Comparison of ENCODE assay signal across 1 cellular context in the genomic region with DNA sequence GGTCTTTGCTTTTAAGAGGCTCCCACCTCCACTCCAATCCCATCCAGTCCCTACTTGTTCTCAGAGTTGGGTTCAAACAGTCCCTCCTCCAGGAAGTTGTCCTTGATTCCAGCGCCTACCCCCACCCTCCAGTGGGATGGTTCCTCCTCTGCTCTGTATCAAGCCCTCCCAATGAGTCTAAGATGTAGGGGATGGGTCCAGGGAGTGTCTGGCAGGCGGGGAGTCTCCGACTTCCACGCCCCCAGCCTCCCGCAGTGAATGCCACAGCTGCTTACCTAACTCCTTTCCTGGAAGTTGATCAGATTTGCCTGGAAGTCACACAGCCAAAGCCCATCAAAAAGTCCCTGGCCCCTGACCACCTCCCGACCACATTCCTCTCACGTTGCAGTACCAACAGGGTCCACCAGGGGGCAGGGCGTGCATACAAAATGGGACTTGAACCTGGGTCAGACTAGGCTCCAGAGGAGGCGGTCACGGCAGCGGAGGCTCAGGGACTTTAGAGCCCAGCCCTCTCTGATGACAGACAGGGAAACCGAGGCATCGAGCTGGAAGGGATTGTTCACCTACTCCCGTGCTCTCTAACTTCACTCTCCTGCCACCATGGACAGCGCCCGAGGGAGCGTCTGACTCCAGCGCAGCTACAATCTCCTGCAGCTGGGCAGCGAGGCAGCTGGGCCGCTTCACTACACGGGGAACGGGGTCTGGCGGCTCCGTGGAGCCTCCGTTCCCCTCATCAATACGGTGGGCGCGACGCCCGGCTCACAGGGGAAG.
TF ChIP-seq lines count a peak whose summit lies in the region.

No MANE protein-coding gene starts in this region.

TF ChIP-seq in HepG2, 621 proteins besides CTCF, POLR2A, EP300 and RAD21 (continued from another document and continues in another):
- 0 out of 2 replicates have a peak, but pooled peaks have one; percentile 40 for TF ChIP-seq CBX5 (CRISPR knock-in tag; IDR thresholded peaks at IDR 0.05; ENCODE audit: borderline replicate concordance)
- TF ChIP-seq, protein P1, sequence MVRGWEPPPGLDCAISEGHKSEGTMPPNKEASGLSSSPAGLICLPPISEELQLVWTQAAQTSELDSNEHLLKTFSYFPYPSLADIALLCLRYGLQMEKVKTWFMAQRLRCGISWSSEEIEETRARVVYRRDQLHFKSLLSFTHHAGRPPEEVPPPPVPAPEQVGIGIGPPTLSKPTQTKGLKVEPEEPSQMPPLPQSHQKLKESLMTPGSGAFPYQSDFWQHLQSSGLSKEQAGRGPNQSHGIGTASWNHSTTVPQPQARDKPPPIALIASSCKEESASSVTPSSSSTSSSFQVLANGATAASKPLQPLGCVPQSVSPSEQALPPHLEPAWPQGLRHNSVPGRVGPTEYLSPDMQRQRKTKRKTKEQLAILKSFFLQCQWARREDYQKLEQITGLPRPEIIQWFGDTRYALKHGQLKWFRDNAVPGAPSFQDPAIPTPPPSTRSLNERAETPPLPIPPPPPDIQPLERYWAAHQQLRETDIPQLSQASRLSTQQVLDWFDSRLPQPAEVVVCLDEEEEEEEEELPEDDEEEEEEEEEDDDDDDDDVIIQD (CRISPR knock-in tag; IDR thresholded peaks at IDR 0.05; ENCODE audit: low read depth), result no peak
- TF ChIP-seq, protein P2, sequence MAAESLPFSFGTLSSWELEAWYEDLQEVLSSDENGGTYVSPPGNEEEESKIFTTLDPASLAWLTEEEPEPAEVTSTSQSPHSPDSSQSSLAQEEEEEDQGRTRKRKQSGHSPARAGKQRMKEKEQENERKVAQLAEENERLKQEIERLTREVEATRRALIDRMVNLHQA (CRISPR knock-in tag; IDR thresholded peaks at IDR 0.05), result no peak
- TF ChIP-seq ZNF577 (CRISPR knock-in tag; IDR thresholded peaks at IDR 0.05; ENCODE audit: borderline replicate concordance, low read depth), result no peak
- no peak for TF ChIP-seq SOX13 (IDR thresholded peaks at IDR 0.05)
- TF ChIP-seq SOX13 (CRISPR knock-in tag; conservative IDR thresholded peaks at IDR 0.05 in 1 of 2, IDR thresholded peaks at IDR 0.05 in 1 of 2), result peak in 1 of 2 experiments; percentile 49; a peak in 2 of 4 replicates
- TF ChIP-seq MBNL3 (CRISPR knock-in tag; conservative IDR thresholded peaks at IDR 0.05), result no peak
- no peak for TF ChIP-seq ZNF766 (CRISPR knock-in tag; IDR thresholded peaks at IDR 0.05; ENCODE audit: borderline replicate concordance)
- TF ChIP-seq TSC22D2 (CRISPR knock-in tag; IDR thresholded peaks at IDR 0.05; ENCODE audit: borderline replicate concordance), result 0 out of 2 replicates have a peak, but pooled peaks have one; percentile 44
- no peak for TF ChIP-seq SCMH1 (CRISPR knock-in tag; IDR thresholded peaks at IDR 0.05; ENCODE audit: borderline replicate concordance)
- peak; percentile 47; the same call in 1 of the 2 replicates for TF ChIP-seq NKX3-1 (CRISPR knock-in tag; IDR thresholded peaks at IDR 0.05)
- peak; percentile 46; the same call in 1 of the 2 replicates for TF ChIP-seq ZNF205 (CRISPR knock-in tag; IDR thresholded peaks at IDR 0.05)
- TF ChIP-seq FOSL1 (CRISPR knock-in tag; IDR thresholded peaks at IDR 0.05; ENCODE audit: borderline replicate concordance), result no peak
- peak; percentile 88 for TF ChIP-seq TEAD3 (CRISPR knock-in tag; optimal IDR thresholded peaks at IDR 0.05; ENCODE audit: borderline replicate concordance)
- no peak for TF ChIP-seq MTF2 (CRISPR knock-in tag; IDR thresholded peaks at IDR 0.05; ENCODE audit: borderline replicate concordance)
- TF ChIP-seq, protein P3, sequence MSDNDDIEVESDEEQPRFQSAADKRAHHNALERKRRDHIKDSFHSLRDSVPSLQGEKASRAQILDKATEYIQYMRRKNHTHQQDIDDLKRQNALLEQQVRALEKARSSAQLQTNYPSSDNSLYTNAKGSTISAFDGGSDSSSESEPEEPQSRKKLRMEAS (IDR thresholded peaks at IDR 0.05), result peak; percentile 50; the same call in 1 of the 2 replicates
- TF ChIP-seq ERF (CRISPR knock-in tag; IDR thresholded peaks at IDR 0.05), result peak; percentile 86
- 0 out of 2 replicates have a peak, but pooled peaks have one; percentile 58 for TF ChIP-seq ESRRA (CRISPR knock-in tag; IDR thresholded peaks at IDR 0.05; ENCODE audit: low read depth)
- TF ChIP-seq ZFP82 (CRISPR knock-in tag; IDR thresholded peaks at IDR 0.05; ENCODE audit: borderline replicate concordance), result 0 out of 2 replicates have a peak, but pooled peaks have one; percentile 38
- no peak for TF ChIP-seq SNAPC4 (CRISPR knock-in tag; IDR thresholded peaks at IDR 0.05)
- TF ChIP-seq CENPBD1 (CRISPR knock-in tag; IDR thresholded peaks at IDR 0.05; ENCODE audit: borderline replicate concordance, low read depth), result no peak; the same call in 1 of the 2 replicates
- TF ChIP-seq IKZF4 (CRISPR knock-in tag; IDR thresholded peaks at IDR 0.05; ENCODE audit: borderline replicate concordance, low read depth, not compliant biosample characterization), result peak; percentile 81
- TF ChIP-seq, protein P4, sequence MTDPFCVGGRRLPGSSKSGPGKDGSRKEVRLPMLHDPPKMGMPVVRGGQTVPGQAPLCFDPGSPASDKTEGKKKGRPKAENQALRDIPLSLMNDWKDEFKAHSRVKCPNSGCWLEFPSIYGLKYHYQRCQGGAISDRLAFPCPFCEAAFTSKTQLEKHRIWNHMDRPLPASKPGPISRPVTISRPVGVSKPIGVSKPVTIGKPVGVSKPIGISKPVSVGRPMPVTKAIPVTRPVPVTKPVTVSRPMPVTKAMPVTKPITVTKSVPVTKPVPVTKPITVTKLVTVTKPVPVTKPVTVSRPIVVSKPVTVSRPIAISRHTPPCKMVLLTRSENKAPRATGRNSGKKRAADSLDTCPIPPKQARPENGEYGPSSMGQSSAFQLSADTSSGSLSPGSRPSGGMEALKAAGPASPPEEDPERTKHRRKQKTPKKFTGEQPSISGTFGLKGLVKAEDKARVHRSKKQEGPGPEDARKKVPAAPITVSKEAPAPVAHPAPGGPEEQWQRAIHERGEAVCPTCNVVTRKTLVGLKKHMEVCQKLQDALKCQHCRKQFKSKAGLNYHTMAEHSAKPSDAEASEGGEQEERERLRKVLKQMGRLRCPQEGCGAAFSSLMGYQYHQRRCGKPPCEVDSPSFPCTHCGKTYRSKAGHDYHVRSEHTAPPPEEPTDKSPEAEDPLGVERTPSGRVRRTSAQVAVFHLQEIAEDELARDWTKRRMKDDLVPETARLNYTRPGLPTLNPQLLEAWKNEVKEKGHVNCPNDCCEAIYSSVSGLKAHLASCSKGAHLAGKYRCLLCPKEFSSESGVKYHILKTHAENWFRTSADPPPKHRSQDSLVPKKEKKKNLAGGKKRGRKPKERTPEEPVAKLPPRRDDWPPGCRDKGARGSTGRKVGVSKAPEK (CRISPR knock-in tag; IDR thresholded peaks at IDR 0.05; ENCODE audit: borderline replicate concordance), result no peak
- TF ChIP-seq ATF5 (CRISPR knock-in tag; IDR thresholded peaks at IDR 0.05; ENCODE audit: low read depth), result no peak
- TF ChIP-seq ZNF343 (CRISPR knock-in tag; IDR thresholded peaks at IDR 0.05), result 0 out of 2 replicates have a peak, but pooled peaks have one; percentile 64
- TF ChIP-seq ZNF17 (CRISPR knock-in tag; IDR thresholded peaks at IDR 0.05), result no peak
- peak in 1 of 2 experiments; percentile 46; a peak in 1 of 4 replicates for TF ChIP-seq KLF16 (CRISPR knock-in tag; IDR thresholded peaks at IDR 0.05)
- peak; percentile 64 for TF ChIP-seq NRL (CRISPR knock-in tag; IDR thresholded peaks at IDR 0.05; ENCODE audit: borderline replicate concordance)
- no peak for TF ChIP-seq RARG (CRISPR knock-in tag; IDR thresholded peaks at IDR 0.05; ENCODE audit: low read depth)
- no peak for TF ChIP-seq MAFG (CRISPR knock-in tag; IDR thresholded peaks at IDR 0.05)
- TF ChIP-seq CHD4 (IDR thresholded peaks at IDR 0.05; ENCODE audit: borderline replicate concordance, low read length), result no peak
- TF ChIP-seq NFKBIZ (CRISPR knock-in tag; IDR thresholded peaks at IDR 0.05), result no peak
- TF ChIP-seq MATR3 (CRISPR knock-in tag; IDR thresholded peaks at IDR 0.05), result no peak
- TF ChIP-seq EEA1 (CRISPR knock-in tag; IDR thresholded peaks at IDR 0.05; ENCODE audit: borderline replicate concordance), result no peak
- TF ChIP-seq TRAFD1 (CRISPR knock-in tag; IDR thresholded peaks at IDR 0.05; ENCODE audit: borderline replicate concordance), result no peak
- TF ChIP-seq MYNN (CRISPR knock-in tag; IDR thresholded peaks at IDR 0.05; ENCODE audit: low read depth), result no peak
- TF ChIP-seq ZNF337 (CRISPR knock-in tag; IDR thresholded peaks at IDR 0.05; ENCODE audit: borderline replicate concordance, low read depth), result 0 out of 2 replicates have a peak, but pooled peaks have one; percentile 39
- TF ChIP-seq SATB2 (CRISPR knock-in tag; IDR thresholded peaks at IDR 0.05), result no peak
- TF ChIP-seq MED1 (CRISPR knock-in tag; IDR thresholded peaks at IDR 0.05), result peak; percentile 71
- TF ChIP-seq MIXL1 (CRISPR knock-in tag; IDR thresholded peaks at IDR 0.05), result peak; percentile 60; the same call in 1 of the 2 replicates
- TF ChIP-seq ZMYM2 (CRISPR knock-in tag; IDR thresholded peaks at IDR 0.05), result no peak
- 0 out of 2 replicates have a peak, but pooled peaks have one; percentile 51 for TF ChIP-seq ETS1 (CRISPR knock-in tag; IDR thresholded peaks at IDR 0.05)
- no peak for TF ChIP-seq LCORL (IDR thresholded peaks at IDR 0.05)
- no peak; the same call in 1 of the 2 replicates for TF ChIP-seq LCORL (CRISPR knock-in tag; IDR thresholded peaks at IDR 0.05)
- peak; percentile 49 for TF ChIP-seq RBFOX2 (IDR thresholded peaks at IDR 0.05; ENCODE audit: low read depth, low read length)
- peak; percentile 78 for TF ChIP-seq ARNT2 (CRISPR knock-in tag; IDR thresholded peaks at IDR 0.05; ENCODE audit: low read depth)
- TF ChIP-seq PCBP1 (IDR thresholded peaks at IDR 0.05; ENCODE audit: borderline replicate concordance, low read depth, low read length), result 0 out of 2 replicates have a peak, but pooled peaks have one; percentile 22
- TF ChIP-seq ZMAT5 (CRISPR knock-in tag; IDR thresholded peaks at IDR 0.05; ENCODE audit: borderline replicate concordance, low read depth), result no peak
- no peak for TF ChIP-seq HNRNPH1 (optimal IDR thresholded peaks at IDR 0.05; ENCODE audit: low read depth, low read length)
